8 cellular contexts compared by ENCODE assay signal in genomic region chr2:240560084-240560479, GRCh38. TPM values are rescaled to one million over a fixed set of nuclear protein-coding genes. Genes with fewer than 3 reads are reported as not detected.
A peak's percentile ranks its signal among the peaks of the same experiment; 100 is the strongest.
DNase-seq lines count a peak whose midpoint lies in the region; ATAC-seq and TF ChIP-seq lines count a peak whose summit lies in the region.

A gene with protein sequence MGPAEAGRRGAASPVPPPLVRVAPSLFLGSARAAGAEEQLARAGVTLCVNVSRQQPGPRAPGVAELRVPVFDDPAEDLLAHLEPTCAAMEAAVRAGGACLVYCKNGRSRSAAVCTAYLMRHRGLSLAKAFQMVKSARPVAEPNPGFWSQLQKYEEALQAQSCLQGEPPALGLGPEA (plus strand): TSS chr2:240560357. CDS start chr2:240560685, 328 bp downstream.

- TF ChIP-seq CTCF in BJ (IDR thresholded peaks at IDR 0.05; ENCODE audit: insufficient read depth, low read depth, low read length) (no peak), lower leg skin (IDR thresholded peaks at IDR 0.05) (no peak)

- POLR2A ChIA-PET in BJ (lab: Charles Lee): no interaction called here

- H3K36me3 ChIP-seq in BJ (ENCODE audit: control insufficient read depth, insufficient read depth, low read length): no peaks in the 10 kb centered on the region; the same call in 1 of the 2 replicates

- ATAC-seq in GM19035 (IDR thresholded peaks at IDR 0.05; ENCODE audit: unreplicated experiment) (peak; percentile 60), HG03196 (IDR thresholded peaks at IDR 0.05; ENCODE audit: unreplicated experiment) (peak; percentile 53)

- no peaks in the 10 kb centered on the region for H3K27me3 ChIP-seq in BJ (ENCODE audit: control insufficient read depth, insufficient read depth, low read length)

- DNase-seq in BJ (ENCODE audit: low read depth) (peak; percentile 35), NCI-H524 treated with DMSO at 0.1 percent for 48 hours (lab: John Stamatoyannopoulos, UW) (peak; percentile 36), dermis blood vessel endothelial cell (peak; percentile 92), lower leg skin (ENCODE audit: low spot score in 2 of 2) (peak; percentile 87 to 98)
- peak; percentile 87 for DNase-seq in activated CD4-positive, alpha-beta T cell treated with anti-CD3 and anti-CD28 coated beads, Interleukin-2, amount 50 U/mL, for 1 hour
- peak; percentile 70 to 83 (median 70) for DNase-seq in stimulated activated CD4-positive, alpha-beta T cell treated with anti-CD3 and anti-CD28 coated beads, TNF-alpha, amount 100 ng/mL, for 1 hour (ENCODE audit: low read depth in 3 of 3, low spot score in 1 of 3)

- intact Hi-C loops in lower leg skin (cut with DNase I; ENCODE audit: low total_unique reads): no loop called here

- 0 to 1% methylated on average over 27 to 39 of the region's 39 CpGs for WGBS in lower leg skin, 2 donors

- H3K4me3 ChIP-seq in BJ (ENCODE audit: low read depth, low read length) (peak within 1 kb of the TSS; percentile 76), lower leg skin (ENCODE audit: low read depth, poor library complexity, severe bottlenecking) (peak within 1 kb of the TSS; percentile 67)

- CTCF ChIA-PET in BJ (lab: Yijun Ruan, JAX): interaction anchor here (1.4 to 1.8 kb wide), 3 partner anchors 8 to 47 kb away, joined by 3 to 12 read pairs (median 5); no protein-coding TSS in a partner anchor

- no peak for TF ChIP-seq POLR2A in lower leg skin (IDR thresholded peaks at IDR 0.05)

RNA-seq across cellular contexts. Expression of the gene that starts here (rescaled TPM):
- 3.1 and 4.6 TPM in 2 replicates for polyA plus RNA-seq in BJ (2011; rRNA removed)
- 1.8 TPM in 2 replicates for polyA minus RNA-seq in BJ (2011; rRNA and poly(A)+ RNA removed)
- total RNA-seq in dermis blood vessel endothelial cell (1.9 and 2.4 TPM in 2 replicates), lower leg skin (1 to 10 TPM; 5.5 to 8.1 (median 7.4) TPM)

Comparison
In these comparisons a context has a peak if more than half of its experiments do, and no peak if none do; other contexts are left out.
1. Peak in every context shown above with its lines: DNase-seq, ATAC-seq and H3K4me3 ChIP-seq.
2. DNase-seq: peak in every context shown above with its lines; median percentile 92 in lower leg skin; 92 in dermis blood vessel endothelial cell; 87 in activated CD4-positive, alpha-beta T cell treated with anti-CD3 and anti-CD28 coated beads, Interleukin-2, amount 50 U/mL, for 1 hour; 70 in stimulated activated CD4-positive, alpha-beta T cell treated with anti-CD3 and anti-CD28 coated beads, TNF-alpha, amount 100 ng/mL, for 1 hour; 36 in NCI-H524 treated with DMSO at 0.1 percent for 48 hours; 35 in BJ.